23 cellular contexts compared by ENCODE assay signal in the genomic region with DNA sequence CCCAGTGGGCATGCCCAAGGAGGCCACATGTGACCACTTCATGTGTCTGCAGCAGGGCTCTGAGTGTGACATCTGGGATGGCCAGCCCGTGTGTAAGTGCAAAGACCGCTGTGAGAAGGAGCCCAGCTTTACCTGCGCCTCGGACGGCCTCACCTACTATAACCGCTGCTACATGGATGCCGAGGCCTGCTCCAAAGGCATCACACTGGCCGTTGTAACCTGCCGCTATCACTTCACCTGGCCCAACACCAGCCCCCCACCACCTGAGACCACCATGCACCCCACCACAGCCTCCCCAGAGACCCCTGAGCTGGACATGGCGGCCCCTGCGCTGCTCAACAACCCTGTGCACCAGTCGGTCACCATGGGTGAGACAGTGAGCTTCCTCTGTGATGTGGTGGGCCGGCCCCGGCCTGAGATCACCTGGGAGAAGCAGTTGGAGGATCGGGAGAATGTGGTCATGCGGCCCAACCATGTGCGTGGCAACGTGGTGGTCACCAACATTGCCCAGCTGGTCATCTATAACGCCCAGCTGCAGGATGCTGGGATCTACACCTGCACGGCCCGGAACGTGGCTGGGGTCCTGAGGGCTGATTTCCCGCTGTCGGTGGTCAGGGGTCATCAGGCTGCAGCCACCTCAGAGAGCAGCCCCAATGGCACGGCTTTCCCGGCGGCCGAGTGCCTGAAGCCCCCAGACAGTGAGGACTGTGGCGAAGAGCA. TPM values are rescaled to one million over a fixed set of nuclear protein-coding genes. Genes with fewer than 3 reads are reported as not detected.
DNase-seq lines count a peak whose midpoint lies in the region; ATAC-seq and TF ChIP-seq lines count a peak whose summit lies in the region.
"Had no signal": no experiment of that assay in that cellular context is flagged by ENCODE, and none has a peak within 500 bp of the region (broad histone marks: within the 10 kb centered on the region; RNA-seq: fewer than 3 reads in every experiment).

No MANE protein-coding gene starts in this region.

- H3K9me3 ChIP-seq in H9 (ENCODE audit: control insufficient read depth, low read depth, low read length): no peaks in the 10 kb centered on the region
- H3K9me3 ChIP-seq in osteoblast (ENCODE audit: low read depth, low read length): no peaks in the 10 kb centered on the region
- H3K9me3 ChIP-seq in heart right ventricle: no peaks in the 10 kb centered on the region
- H3K9me3 ChIP-seq: BE2C, MG63, Peyer's patch, SJSA1 had no signal

- DNase-seq in H9 (peak; percentile 31), caudate nucleus (lab: John Stamatoyannopoulos, UW) (no peak), islet precursor cell (peak; percentile 57), osteoblast (ENCODE audit: insufficient read length, low spot score, missing footprints) (peak; percentile 66), heart right ventricle (no peak), NCI-H2171 treated with DMSO at 0.1 percent for 48 hours (lab: John Stamatoyannopoulos, UW) (no peak), GDM1 (lab: John Stamatoyannopoulos, UW) (no peak), erythroblast (lab: John Stamatoyannopoulos, UW) (no peak)
- DNase-seq: BE2C, DMS79 treated with DMSO at 0.1 percent for 48 hours, Kasumi-1, MG63, NCI-H1417, NCI-H1694 treated with DMSO at 0.1 percent for 48 hours, NCI-H2081 treated with DMSO at 0.1 percent for 48 hours, NCI-H446, NCI-H526, Peyer's patch had no signal

- H2BK12ac ChIP-seq in H9 (ENCODE audit: insufficient read length, low read depth, low read length): no peak overlapping the region

- no peak overlapping the region for H3K27ac ChIP-seq in H9 (ENCODE audit: insufficient read length, low read depth, low read length)
- peak overlapping the region; percentile 98 for H3K27ac ChIP-seq in caudate nucleus (ENCODE audit: low read depth, low read length)
- H3K27ac ChIP-seq in osteoblast (ENCODE audit: low read depth, low read length): no peak overlapping the region
- no peak overlapping the region for H3K27ac ChIP-seq in heart right ventricle
- H3K27ac ChIP-seq: Peyer's patch, SJSA1 had no signal

- no peak overlapping the region for H4K5ac ChIP-seq in H9 (ENCODE audit: insufficient read length, low read depth, low read length)

- no peak overlapping the region for H3K4ac ChIP-seq in H9 (ENCODE audit: low read depth, low read length)

- H3K36me3 Mint-ChIP-seq in H9 (ENCODE audit: insufficient read depth in 1 of 3, low read depth in 3 of 3): no peaks in the 10 kb centered on the region; a peak in 2 of 7 replicates

- no peak overlapping the region for H2BK20ac ChIP-seq in H9 (ENCODE audit: low read depth, low read length, poor library complexity, severe bottlenecking)

- no CpG with 5 or more reads among the region's 29 CpGs for WGBS in H9 (ENCODE audit: extremely low coverage, insufficient read length, low lambda C conversion rate)
- 94 to 98% methylated on average over 29 of the region's 29 CpGs for WGBS in heart right ventricle, 2 donors

- no peaks in the 10 kb centered on the region for H3K4me1 ChIP-seq in H9 (ENCODE audit: insufficient read depth, low read length)
- H3K4me1 ChIP-seq in osteoblast (ENCODE audit: insufficient read depth, low read length): no peaks in the 10 kb centered on the region
- H3K4me1 ChIP-seq in heart right ventricle: peaks cover 0 to 29% (median 6%) of the 10 kb centered on the region in 9 donors
- H3K4me1 ChIP-seq: SJSA1 had no signal

- H2BK15ac ChIP-seq in H9 (ENCODE audit: low read depth, low read length): no peak overlapping the region

- no peaks in the 10 kb centered on the region for H3K23me2 ChIP-seq in H9 (ENCODE audit: insufficient read length, low read depth, low read length, poor library complexity, severe bottlenecking)

- no peaks in the 10 kb centered on the region for H3K79me1 ChIP-seq in H9 (ENCODE audit: insufficient read depth, low read depth, low read length, poor library complexity, severe bottlenecking)

- H4K20me1 ChIP-seq in H9 (ENCODE audit: control insufficient read depth, insufficient read depth, insufficient read length) (no peaks in the 10 kb centered on the region), osteoblast (ENCODE audit: insufficient read depth, low read length) (no peaks in the 10 kb centered on the region)

- H3K27me3 Mint-ChIP-seq in H9 (ENCODE audit: low read depth): no peaks in the 10 kb centered on the region

- H3K14ac ChIP-seq in H9 (ENCODE audit: insufficient read depth, low read length): no peak overlapping the region; the same call in 1 of the 2 replicates

- H2AK5ac ChIP-seq in H9 (ENCODE audit: insufficient read length, low read length): no peak overlapping the region

- no peak overlapping the region for H4K91ac ChIP-seq in H9 (ENCODE audit: insufficient read length, low read depth, low read length)

- no peak overlapping the region for H2BK120ac ChIP-seq in H9 (ENCODE audit: low read depth, low read length, poor library complexity, severe bottlenecking)

- H3K18ac ChIP-seq in H9 (ENCODE audit: insufficient read length, low read depth, low read length): no peak overlapping the region

- no peak overlapping the region for H3K4me2 ChIP-seq in H9 (ENCODE audit: insufficient read depth, insufficient read length, low read length)
- H3K4me2 ChIP-seq in osteoblast (ENCODE audit: insufficient read depth, low read length): no peak overlapping the region

- H3K9ac ChIP-seq in H9 (ENCODE audit: extremely low read depth, insufficient read length, low read length): no peak overlapping the region

- peaks cover 35 to 46% of the 10 kb centered on the region in 2 experiments for H3K4me1 Mint-ChIP-seq in H9

- no peak overlapping the region; a peak in 2 of 7 replicates for H3K27ac Mint-ChIP-seq in H9

- H3T11ph ChIP-seq in H9 (ENCODE audit: low read length): no peak overlapping the region

- no peak overlapping the region for H4K8ac ChIP-seq in H9 (replicated peaks; ENCODE audit: insufficient read length, low read depth, low read length)

- H2BK5ac ChIP-seq in H9 (ENCODE audit: insufficient read length, low read length): no peak overlapping the region

- H3K27me3 ChIP-seq in H9 (ENCODE audit: insufficient read depth, low read length) (no peaks in the 10 kb centered on the region), osteoblast (ENCODE audit: insufficient read depth, low read length) (no peaks in the 10 kb centered on the region), heart right ventricle (peaks cover 0 to 11% (median 0%) of the 10 kb centered on the region in 7 donors)
- H3K27me3 ChIP-seq: BE2C, MG63, Peyer's patch, SJSA1 had no signal

- H3K9me3 Mint-ChIP-seq in H9: no peaks in the 10 kb centered on the region

- intact Hi-C loops in heart right ventricle (cut with DNase I): loop anchor here in 8 of 10 donors (1.0 to 10.0 kb wide), 6 partner anchors 54 to 357 kb away; a partner anchor contains a TSS

- H3K36me3 ChIP-seq in osteoblast (ENCODE audit: insufficient read depth, low read length) (no peaks in the 10 kb centered on the region), heart right ventricle (no peaks in the 10 kb centered on the region)
- H3K36me3 ChIP-seq: BE2C, MG63, Peyer's patch, SJSA1 had no signal

- H3K4me3 ChIP-seq in osteoblast (ENCODE audit: insufficient read depth, low read length) (no peak overlapping the region), heart right ventricle (no peak overlapping the region)
- H3K4me3 ChIP-seq: GM12878, MG63, Peyer's patch, SJSA1 had no signal

- H3K23ac ChIP-seq in H9 (ENCODE audit: insufficient read length, low read depth, low read length): no peak overlapping the region

- no peak for TF ChIP-seq POLR2A in erythroblast (IDR thresholded peaks at IDR 0.05; ENCODE audit: low read length)

- TF ChIP-seq CTCF in H9 (conservative IDR thresholded peaks at IDR 0.05) (no peak), osteoblast (IDR thresholded peaks at IDR 0.05; ENCODE audit: extremely low read depth, low read depth, low read length) (no peak), heart right ventricle (IDR thresholded peaks at IDR 0.05) (no peak)

- H2AFZ ChIP-seq in H9 (ENCODE audit: low read length) (no peak overlapping the region), osteoblast (ENCODE audit: low read length) (no peak overlapping the region)

- ATAC-seq in heart right ventricle: no peak
- ATAC-seq: GM12878 had no signal

- H3K56ac ChIP-seq in H9 (ENCODE audit: insufficient read length, low read depth, low read length): no peak overlapping the region

- H3K79me2 ChIP-seq in H9 (ENCODE audit: insufficient read depth, low read length): no peaks in the 10 kb centered on the region
- no peaks in the 10 kb centered on the region for H3K79me2 ChIP-seq in osteoblast (ENCODE audit: insufficient read depth, low read length)

- no peak overlapping the region for H3K4me3 Mint-ChIP-seq in H9

RNA-seq across cellular contexts. Expression of a gene that starts 4.4 kb away (rescaled TPM):
- total RNA-seq in H9 (2021) (1.0 and 1.1 TPM in 2 replicates), osteoblast (under 0.01 TPM in 1 of 2 replicates, not detected in the other), heart right ventricle (1 to 10 TPM in 2 of 10 donors, under 1 TPM in 8; 0.22 to 1.7 (median 0.54) TPM)
- under 1 TPM; 0.10 to 0.51 TPM for polyA plus RNA-seq in heart right ventricle
- total RNA-seq: A673, H4, OCI-LY7, Peyer's patch, SJSA1 had no signal
- polyA plus RNA-seq: GM12878 had no signal

RNA-seq across cellular contexts. Expression of a gene that starts 26.4 kb away (rescaled TPM):
- total RNA-seq in H9 (2021) (31.2 and 31.6 TPM in 2 replicates), osteoblast (18.8 and 21.5 TPM in 2 replicates), heart right ventricle (100 to 1,000 TPM in 6 of 10 donors, 10 to 100 TPM in 4; 54.7 to 134 (median 106) TPM)
- 10 to 100 TPM; 15.6 to 31.7 TPM for polyA plus RNA-seq in heart right ventricle

Comparison
In these comparisons a context has a peak if more than half of its experiments do, and no peak if none do; other contexts are left out.
1. DNase-seq: peak in H9 (single experiment), islet precursor cell (single experiment) and osteoblast (single experiment); none in caudate nucleus (0 of 61), heart right ventricle (0 of 2), NCI-H2171 treated with DMSO at 0.1 percent for 48 hours (single experiment), GDM1 (single experiment) and erythroblast (0 of 2).